14 cellular contexts compared by ENCODE assay signal in the genomic region with DNA sequence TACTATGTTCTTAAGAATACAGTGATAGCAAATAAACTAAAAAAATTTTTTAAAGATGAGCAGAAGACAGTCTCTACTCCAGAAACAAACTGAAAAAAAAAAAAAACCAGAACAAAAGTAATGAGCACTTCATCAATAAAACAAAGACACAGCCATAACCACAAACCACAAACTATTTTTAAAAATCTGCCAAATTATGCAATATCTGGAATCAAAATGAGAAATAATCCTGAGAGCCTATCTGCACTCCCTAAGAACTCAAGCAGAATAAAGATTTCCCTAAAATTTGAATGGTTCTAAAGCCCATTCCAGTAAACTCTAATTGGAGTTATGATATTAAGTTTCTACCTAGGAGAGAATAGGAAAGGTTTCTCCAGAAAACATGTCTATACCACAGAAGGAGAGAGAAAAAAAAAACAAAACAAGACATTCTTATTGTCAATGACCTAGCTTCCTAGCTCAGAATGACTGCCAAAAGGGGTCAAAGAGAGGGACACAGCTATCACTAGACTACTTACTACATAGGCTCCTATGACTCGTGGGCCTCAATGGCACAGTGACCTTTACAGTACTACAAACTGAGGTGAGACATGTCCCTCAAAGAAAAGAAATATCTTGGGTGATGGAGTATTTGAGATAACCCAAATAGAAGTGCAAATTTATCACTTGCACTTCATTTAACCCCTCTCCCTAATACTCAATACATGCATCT.
DNase-seq lines count a peak whose midpoint lies in the region; ATAC-seq, FAIRE-seq and TF ChIP-seq lines count a peak whose summit lies in the region.
"Had no signal": no experiment of that assay in that cellular context is flagged by ENCODE, and none has a peak within 500 bp of the region (broad histone marks: within the 10 kb centered on the region; RNA-seq: fewer than 3 reads in every experiment).

No MANE protein-coding gene starts in this region.

- intact Hi-C loops in PC-9 (cut with micrococcal nuclease; ENCODE audit: unreplicated experiment): no loop called here

- H3K4me3 ChIP-seq in PC-9: no peak overlapping the region
- H3K4me3 ChIP-seq: psoas muscle had no signal

- H3K9me3 Mint-ChIP-seq in activated naive CD4-positive, alpha-beta T cell treated with anti-CD3 and anti-CD28 coated beads, Interleukin-2, amount 50 U/mL, for 24 hours: peaks cover 18% of the 10 kb centered on the region

- H3K9me3 ChIP-seq in PC-9 (ENCODE audit: insufficient read depth, low read depth): peaks cover 17% of the 10 kb centered on the region

- no peaks in the 10 kb centered on the region for H3K27me3 Mint-ChIP-seq in activated naive CD4-positive, alpha-beta T cell treated with anti-CD3 and anti-CD28 coated beads, Interleukin-2, amount 50 U/mL, for 24 hours
- H3K27me3 Mint-ChIP-seq: activated B cell treated with CpG ODN at 0.5 μM for 24 hours had no signal

- no TSS peak for BruUV-seq in PC-9 (replicated peaks; lab: Mats Ljungman, UMichigan)

- no peak overlapping the region for H3K4me2 ChIP-seq in PC-9

- H3K4me3 Mint-ChIP-seq in activated naive CD4-positive, alpha-beta T cell treated with anti-CD3 and anti-CD28 coated beads, Interleukin-2, amount 50 U/mL, for 24 hours: no peak overlapping the region
- H3K4me3 Mint-ChIP-seq: activated B cell treated with CpG ODN at 0.5 μM for 24 hours had no signal

- no peaks in the 10 kb centered on the region for H3K4me1 ChIP-seq in PC-9 (replicated peaks; ENCODE audit: insufficient read depth)
- H3K4me1 ChIP-seq: psoas muscle had no signal

- peaks cover 33% of the 10 kb centered on the region for H3K36me3 Mint-ChIP-seq in activated naive CD4-positive, alpha-beta T cell treated with anti-CD3 and anti-CD28 coated beads, Interleukin-2, amount 50 U/mL, for 24 hours

- H3K27ac Mint-ChIP-seq in activated naive CD4-positive, alpha-beta T cell treated with anti-CD3 and anti-CD28 coated beads, Interleukin-2, amount 50 U/mL, for 24 hours: peak overlapping the region; percentile 13
- H3K27ac Mint-ChIP-seq: activated B cell treated with CpG ODN at 0.5 μM for 24 hours had no signal

- POLR2A ChIA-PET in PC-9 (lab: Charles Lee; ENCODE audit: unreplicated experiment): no interaction called here

- peak; percentile 24 for FAIRE-seq in colon (lab: Jason Lieb, UNC)

- H3K27ac ChIP-seq in PC-9: no peak overlapping the region
- H3K27ac ChIP-seq: psoas muscle had no signal

- no peaks in the 10 kb centered on the region; the same call in 1 of the 2 replicates for H3K9me2 ChIP-seq in PC-9 (ENCODE audit: insufficient read depth)

- H3K79me2 ChIP-seq in PC-9 (ENCODE audit: low read depth): no peaks in the 10 kb centered on the region

- H2AFZ ChIP-seq in PC-9: no peak overlapping the region

- H3K27me3 ChIP-seq in PC-9 (ENCODE audit: insufficient read depth, low read depth): no peaks in the 10 kb centered on the region

- no peak for DNase-seq in activated naive CD4-positive, alpha-beta T cell treated with Interleukin-2 at 50 U/mL for 16 hours
- peak; percentile 41 for DNase-seq in NOMO-1 treated with dmso at 0.1 percent for 144 hours (lab: John Stamatoyannopoulos, UW; ENCODE audit: unreplicated experiment)
- DNase-seq in stimulated activated naive CD8-positive, alpha-beta T cell treated with anti-CD3 and anti-CD28 coated beads, Interleukin-15, Interleukin-2, amounts not matched to agents 100 U/mL and 50 U/mL, for 24 hours: peak; percentile 26
- no peak for DNase-seq in NCI-H526 (lab: John Stamatoyannopoulos, UW)
- DNase-seq in PC-9: no peak
- DNase-seq in GM19240 (ENCODE audit: insufficient read length, low spot score): no peak
- DNase-seq: activated B cell treated with CpG ODN at 0.5 μM for 24 hours, DMS79 treated with DMSO at 0.1 percent for 48 hours, NCI-H1694, NCI-H774, psoas muscle had no signal

- H3K4me1 Mint-ChIP-seq in activated naive CD4-positive, alpha-beta T cell treated with anti-CD3 and anti-CD28 coated beads, Interleukin-2, amount 50 U/mL, for 24 hours: peaks cover 34% of the 10 kb centered on the region

- TF ChIP-seq CTCF in PC-9 (conservative IDR thresholded peaks at IDR 0.05): no peak

- peak; percentile 84 for ATAC-seq in stimulated activated naive CD8-positive, alpha-beta T cell treated with anti-CD3 and anti-CD28 coated beads, Interleukin-15, Interleukin-2, amounts not matched to agents 100 U/mL and 50 U/mL, for 24 hours
- ATAC-seq: psoas muscle, SK-N-SH treated with all-trans-retinoic acid at 6 μM for 48 hours had no signal

- no peaks in the 10 kb centered on the region for H3F3A ChIP-seq in PC-9 (ENCODE audit: insufficient read depth, low read depth)

- H4K20me1 ChIP-seq in PC-9 (ENCODE audit: insufficient read depth): no peaks in the 10 kb centered on the region

- H3K36me3 ChIP-seq in PC-9 (ENCODE audit: low read depth): no peaks in the 10 kb centered on the region

- CTCF ChIA-PET in PC-9 (lab: Charles Lee): no interaction called here

Comparison
In these comparisons a context has a peak if more than half of its experiments do, and no peak if none do; other contexts are left out.
1. DNase-seq: peak in NOMO-1 treated with dmso at 0.1 percent for 144 hours (single experiment) and stimulated activated naive CD8-positive, alpha-beta T cell treated with anti-CD3 and anti-CD28 coated beads, Interleukin-15, Interleukin-2, amounts not matched to agents 100 U/mL and 50 U/mL, for 24 hours (single experiment); none in activated naive CD4-positive, alpha-beta T cell treated with Interleukin-2 at 50 U/mL for 16 hours (single experiment), NCI-H526 (0 of 2), PC-9 (0 of 2) and GM19240 (single experiment).